In genomic region chr18:7492385-7492784, GRCh38 we compare ENCODE assay signal across 29 cellular contexts.
"Had no signal": no experiment of that assay in that cellular context is flagged by ENCODE, and none has a peak within 500 bp of the region (broad histone marks: within the 10 kb centered on the region; RNA-seq: fewer than 3 reads in every experiment).

No MANE protein-coding gene starts in this region.

- H3K27me3 ChIP-seq: adrenal gland, body of pancreas, breast epithelium, MG63, Peyer's patch had no signal

- DNase-seq: activated CD4-positive, alpha-beta memory T cell treated with anti-CD3 and anti-CD28 coated beads for 36 hours; activated CD4-positive, alpha-beta T cell treated with anti-CD3 and anti-CD28 coated beads for 36 hours; activated CD4-positive, alpha-beta T cell treated with anti-CD3 and anti-CD28 coated beads, Interleukin-2, amount 50 U/mL, for 1 hour; activated CD8-positive, alpha-beta memory T cell treated with anti-CD3 and anti-CD28 coated beads, Interleukin-2, amount 50 U/mL, for 4 hours; activated gamma-delta T cell treated with Interleukin-2 at 50 U/mL for 16 hours; activated naive CD4-positive, alpha-beta T cell treated with anti-CD3 and anti-CD28 coated beads for 36 hours; activated T-cell treated with anti-CD3 and anti-CD28 coated beads for 4 hours; activated T-cell treated with anti-CD3 and anti-CD28 coated beads, Interleukin-2, amount 50 U/mL, for 4 hours; adrenal gland; body of pancreas; Karpas-422; KBM-7; MG63; NCI-H1092; NCI-H1436 treated with DMSO at 0.1 percent for 48 hours; NCI-H187; NCI-H2081 treated with DMSO at 0.1 percent for 48 hours; NCI-H446; NCI-H524 treated with DMSO at 0.1 percent for 48 hours; NCI-H82; NK-92 treated with Interleukin-12 subunit alpha and Interleukin-12 subunit beta, amount 100 ng/mL, for 24 hours; PC-3; Peyer's patch; RPMI8226; SHP77 treated with DMSO at 0.1 percent for 48 hours; SK-N-SH had no signal

- H3K4me3 ChIP-seq: adrenal gland, body of pancreas, breast epithelium, coronary artery, MG63, Peyer's patch, SJSA1 had no signal

- H3K27ac ChIP-seq: adrenal gland, body of pancreas, breast epithelium, coronary artery, Peyer's patch, SJSA1 had no signal

- H3K4me1 ChIP-seq: adrenal gland, breast epithelium, Peyer's patch, SJSA1 had no signal

- H3K9me3 ChIP-seq: adrenal gland, body of pancreas, breast epithelium, MG63, Peyer's patch, SJSA1, SK-N-SH had no signal

- H3K36me3 ChIP-seq: adrenal gland, breast epithelium, MG63, Peyer's patch, SJSA1 had no signal
